19 cellular contexts compared by ENCODE assay signal in the genomic region with DNA sequence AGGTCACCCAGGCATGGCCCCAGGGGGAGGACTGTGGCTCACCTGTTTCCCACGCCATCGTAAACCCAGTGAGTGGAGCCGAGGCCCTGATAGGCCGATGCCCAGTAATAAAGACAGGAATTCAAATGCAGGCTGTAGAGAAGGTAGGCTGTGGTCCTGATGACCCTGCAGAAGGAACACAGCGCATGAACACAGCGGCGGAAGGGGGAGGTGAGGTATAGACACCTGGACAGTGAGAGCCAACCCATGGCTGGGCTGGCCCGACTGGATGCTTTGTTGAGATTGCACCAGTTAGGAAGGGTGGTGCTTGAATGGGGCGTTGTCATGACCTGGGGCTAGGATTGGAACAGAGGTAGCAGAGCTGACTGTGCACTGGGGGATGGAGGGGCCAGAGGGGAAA. TPM values are rescaled to one million over a fixed set of nuclear protein-coding genes. Genes with fewer than 3 reads are reported as not detected.
DNase-seq lines count a peak whose midpoint lies in the region; ATAC-seq and TF ChIP-seq lines count a peak whose summit lies in the region.
"Had no signal": no experiment of that assay in that cellular context is flagged by ENCODE, and none has a peak within 500 bp of the region (broad histone marks: within the 10 kb centered on the region; RNA-seq: fewer than 3 reads in every experiment).

No MANE protein-coding gene starts in this region.

- H3K9me3 Mint-ChIP-seq in H9: no peaks in the 10 kb centered on the region
- no peaks in the 10 kb centered on the region for H3K9me3 Mint-ChIP-seq in stimulated activated naive B cell treated with anti-CD40 and anti-IgM and Interleukin-4, amounts not matched to agents 10 μg/mL and 1 μg/mL and 100 μg/mL, for 72 hours
- H3K9me3 Mint-ChIP-seq: CD4-positive, alpha-beta memory T cell had no signal

- H3K4me3 Mint-ChIP-seq in H9: peak overlapping the region in 1 of 2 experiments; percentile 36; a peak in 1 of 5 replicates
- no peak overlapping the region for H3K4me3 Mint-ChIP-seq in stimulated activated naive B cell treated with anti-CD40 and anti-IgM and Interleukin-4, amounts not matched to agents 10 μg/mL and 1 μg/mL and 100 μg/mL, for 72 hours
- H3K4me3 Mint-ChIP-seq: CD4-positive, alpha-beta memory T cell had no signal

- H3K14ac ChIP-seq in H9 (ENCODE audit: insufficient read depth, low read length): no peak overlapping the region; the same call in 1 of the 2 replicates

- H3K23me2 ChIP-seq in H9 (ENCODE audit: insufficient read length, low read depth, low read length, poor library complexity, severe bottlenecking): no peaks in the 10 kb centered on the region

- no peak overlapping the region for H3K4ac ChIP-seq in H9 (ENCODE audit: low read depth, low read length)

- no peak overlapping the region for H2BK15ac ChIP-seq in H9 (ENCODE audit: low read depth, low read length)

- H4K91ac ChIP-seq in H9 (ENCODE audit: insufficient read length, low read depth, low read length): no peak overlapping the region

- H3K36me3 Mint-ChIP-seq in H9 (ENCODE audit: insufficient read depth in 1 of 3, low read depth in 3 of 3): no peaks in the 10 kb centered on the region
- H3K36me3 Mint-ChIP-seq in stimulated activated naive B cell treated with anti-CD40 and anti-IgM and Interleukin-4, amounts not matched to agents 10 μg/mL and 1 μg/mL and 100 μg/mL, for 72 hours: no peaks in the 10 kb centered on the region
- H3K36me3 Mint-ChIP-seq: CD4-positive, alpha-beta memory T cell had no signal

- no peak for TF ChIP-seq CTCF in H9 (conservative IDR thresholded peaks at IDR 0.05)
- no peak for TF ChIP-seq CTCF in RWPE2 (IDR thresholded peaks at IDR 0.05; ENCODE audit: poor library complexity, severe bottlenecking)
- TF ChIP-seq CTCF in foreskin keratinocyte (conservative IDR thresholded peaks at IDR 0.05): no peak
- no peak for TF ChIP-seq CTCF in psoas muscle (IDR thresholded peaks at IDR 0.05)

- H3K27ac Mint-ChIP-seq in H9: no peak overlapping the region
- H3K27ac Mint-ChIP-seq in stimulated activated naive B cell treated with anti-CD40 and anti-IgM and Interleukin-4, amounts not matched to agents 10 μg/mL and 1 μg/mL and 100 μg/mL, for 72 hours: peak overlapping the region; percentile 37
- H3K27ac Mint-ChIP-seq: CD4-positive, alpha-beta memory T cell had no signal

- H4K5ac ChIP-seq in H9 (ENCODE audit: insufficient read length, low read depth, low read length): no peak overlapping the region

- no peak overlapping the region for H3T11ph ChIP-seq in H9 (ENCODE audit: low read length)

- no peak overlapping the region for H3K56ac ChIP-seq in H9 (ENCODE audit: insufficient read length, low read depth, low read length)

- H3K79me1 ChIP-seq in H9 (ENCODE audit: insufficient read depth, low read depth, low read length, poor library complexity, severe bottlenecking): no peaks in the 10 kb centered on the region

- no peaks in the 10 kb centered on the region for H3K79me2 ChIP-seq in H9 (ENCODE audit: insufficient read depth, low read length)

- intact Hi-C loops in psoas muscle (cut with DNase I): no loop called here

- H4K20me1 ChIP-seq in H9 (ENCODE audit: control insufficient read depth, insufficient read depth, insufficient read length): no peaks in the 10 kb centered on the region

- no peak overlapping the region for H2BK120ac ChIP-seq in H9 (ENCODE audit: low read depth, low read length, poor library complexity, severe bottlenecking)

- no peak overlapping the region for H4K8ac ChIP-seq in H9 (replicated peaks; ENCODE audit: insufficient read length, low read depth, low read length)

- no peaks in the 10 kb centered on the region for H3K27me3 ChIP-seq in H9 (ENCODE audit: insufficient read depth, low read length)
- H3K27me3 ChIP-seq in RWPE2 (ENCODE audit: insufficient read depth, poor library complexity, severe bottlenecking): no peaks in the 10 kb centered on the region
- H3K27me3 ChIP-seq in foreskin keratinocyte: no peaks in the 10 kb centered on the region
- H3K27me3 ChIP-seq in psoas muscle (ENCODE audit: insufficient read depth in 3 of 3, low read length in 2 of 3): no peaks in the 10 kb centered on the region

- H3K36me3 ChIP-seq in RWPE2 (ENCODE audit: low read depth) (no peaks in the 10 kb centered on the region), psoas muscle (ENCODE audit: insufficient read depth in 1 of 2, low read depth in 1 of 2) (no peaks in the 10 kb centered on the region)
- H3K36me3 ChIP-seq: SJCRH30 had no signal

- H3K9ac ChIP-seq in H9 (ENCODE audit: extremely low read depth, insufficient read length, low read length): no peak overlapping the region

- no peak overlapping the region for H3K4me2 ChIP-seq in H9 (ENCODE audit: insufficient read depth, insufficient read length, low read length)
- H3K4me2 ChIP-seq: A549 had no signal

- no peak overlapping the region for H2AK5ac ChIP-seq in H9 (ENCODE audit: insufficient read length, low read length)

- no peak overlapping the region for H3K23ac ChIP-seq in H9 (ENCODE audit: insufficient read length, low read depth, low read length)

- DNase-seq in H9 (peak; percentile 50), RWPE2 (ENCODE audit: low spot score) (no peak), foreskin keratinocyte (peak in 1 of 2 donors; percentile 48), NCI-H146 (lab: John Stamatoyannopoulos, UW) (no peak), DMS114 treated with DMSO at 0.1 percent for 48 hours (lab: John Stamatoyannopoulos, UW; ENCODE audit: unreplicated experiment) (no peak), psoas muscle (no peak)
- no peak for DNase-seq in stimulated activated naive B cell treated with anti-CD40 and anti-IgM and Interleukin-4, amounts not matched to agents 10 μg/mL and 1 μg/mL and 100 μg/mL, for 72 hours
- DNase-seq: Calu3; CD4-positive, alpha-beta memory T cell; DMS53; EL; H7; NCI-H1105 treated with DMSO at 0.1 percent for 48 hours; NCI-H1694 treated with DMSO at 0.1 percent for 48 hours; NCI-H510A; NCI-H748 treated with DMSO at 0.1 percent for 48 hours; SJCRH30 had no signal

- no peak overlapping the region for H3K18ac ChIP-seq in H9 (ENCODE audit: insufficient read length, low read depth, low read length)

- H3K27ac ChIP-seq in H9 (ENCODE audit: insufficient read length, low read depth, low read length) (no peak overlapping the region), RWPE2 (ENCODE audit: poor library complexity, severe bottlenecking) (no peak overlapping the region), foreskin keratinocyte (no peak overlapping the region), psoas muscle (no peak overlapping the region)
- H3K27ac ChIP-seq: A549, SJCRH30 had no signal

- ATAC-seq in RWPE2 (ENCODE audit: low read depth): peak; percentile 67; the same call in 2 of the 3 replicates
- peak; percentile 45 for ATAC-seq in foreskin keratinocyte
- ATAC-seq in stimulated activated naive B cell treated with anti-CD40 and anti-IgM and Interleukin-4, amounts not matched to agents 10 μg/mL and 1 μg/mL and 100 μg/mL, for 72 hours (replicated peaks): no peak
- no peak for ATAC-seq in psoas muscle
- ATAC-seq: A549 had no signal

- no peak overlapping the region for H2BK12ac ChIP-seq in H9 (ENCODE audit: insufficient read length, low read depth, low read length)

- peaks cover 5% of the 10 kb centered on the region; the same call in 1 of the 2 replicates for H3K4me1 ChIP-seq in H9 (ENCODE audit: insufficient read depth, low read length)
- peaks cover 12% of the 10 kb centered on the region for H3K4me1 ChIP-seq in RWPE2 (ENCODE audit: insufficient read depth, poor library complexity, severe bottlenecking)
- H3K4me1 ChIP-seq in foreskin keratinocyte: peaks cover 3% of the 10 kb centered on the region
- H3K4me1 ChIP-seq in psoas muscle: no peaks in the 10 kb centered on the region
- H3K4me1 ChIP-seq: SJCRH30 had no signal

- peaks cover 2% of the 10 kb centered on the region; the same call in 1 of the 2 replicates for H3K27me3 Mint-ChIP-seq in H9 (ENCODE audit: low read depth)
- H3K27me3 Mint-ChIP-seq in stimulated activated naive B cell treated with anti-CD40 and anti-IgM and Interleukin-4, amounts not matched to agents 10 μg/mL and 1 μg/mL and 100 μg/mL, for 72 hours: peaks cover 34 to 42% of the 10 kb centered on the region in 2 donors

- no peak overlapping the region for H2AFZ ChIP-seq in H9 (ENCODE audit: low read length)

- no peak overlapping the region for H3K4me3 ChIP-seq in RWPE2 (ENCODE audit: severe bottlenecking)
- H3K4me3 ChIP-seq in psoas muscle: no peak overlapping the region
- H3K4me3 ChIP-seq: A549, SJCRH30 had no signal

- H3K9me3 ChIP-seq in H9 (ENCODE audit: control insufficient read depth, low read depth, low read length) (no peaks in the 10 kb centered on the region), RWPE2 (ENCODE audit: severe bottlenecking) (no peaks in the 10 kb centered on the region), psoas muscle (no peaks in the 10 kb centered on the region)
- H3K9me3 ChIP-seq: A549, SJCRH30 had no signal

- no peak overlapping the region for H2BK5ac ChIP-seq in H9 (ENCODE audit: insufficient read length, low read length)

- no CpG with 5 or more reads among the region's 9 CpGs for WGBS in H9 (ENCODE audit: extremely low coverage, insufficient read length, low lambda C conversion rate)
- WGBS in psoas muscle, 3 donors: 85 to 90% (median 86%) methylated on average over 9 of the region's 9 CpGs

- no peak overlapping the region for H2BK20ac ChIP-seq in H9 (ENCODE audit: low read depth, low read length, poor library complexity, severe bottlenecking)

- peaks cover 18 to 24% of the 10 kb centered on the region in 2 experiments for H3K4me1 Mint-ChIP-seq in H9
- peaks cover 0 to 3% of the 10 kb centered on the region in 2 donors for H3K4me1 Mint-ChIP-seq in stimulated activated naive B cell treated with anti-CD40 and anti-IgM and Interleukin-4, amounts not matched to agents 10 μg/mL and 1 μg/mL and 100 μg/mL, for 72 hours
- H3K4me1 Mint-ChIP-seq: CD4-positive, alpha-beta memory T cell had no signal

RNA-seq across cellular contexts. Expression of a gene that starts 59.2 kb away (rescaled TPM):
- total RNA-seq in H9 (2021) (not detected in 2 replicates), foreskin keratinocyte (0.14 and 0.25 TPM in 2 replicates), psoas muscle (not detected)
- polyA plus RNA-seq in foreskin keratinocyte (0.08 and 0.10 TPM in 2 replicates), psoas muscle (not detected)
- total RNA-seq: CD4-positive, alpha-beta memory T cell; H7; SJCRH30 had no signal
- polyA plus RNA-seq: BJ; CD4-positive, alpha-beta memory T cell had no signal

Comparison
In these comparisons a context has a peak if more than half of its experiments do, and no peak if none do; other contexts are left out.
1. ATAC-seq: peak in RWPE2 (single experiment) and foreskin keratinocyte (single experiment); none in stimulated activated naive B cell treated with anti-CD40 and anti-IgM and Interleukin-4, amounts not matched to agents 10 μg/mL and 1 μg/mL and 100 μg/mL, for 72 hours (0 of 2) and psoas muscle (0 of 4).